Comparison of ENCODE assay signal across 16 cellular contexts in genomic region chr12:15163577-15163976, GRCh38. TPM values are rescaled to one million over a fixed set of nuclear protein-coding genes. Genes with fewer than 3 reads are reported as not detected.
DNase-seq lines count a peak whose midpoint lies in the region; ATAC-seq, FAIRE-seq and TF ChIP-seq lines count a peak whose summit lies in the region.
"Had no signal": no experiment of that assay in that cellular context is flagged by ENCODE, and none has a peak within 500 bp of the region (broad histone marks: within the 10 kb centered on the region; RNA-seq: fewer than 3 reads in every experiment).

No MANE protein-coding gene starts in this region.

- ATAC-seq in heart right ventricle, result peak in 1 of 8 donors; percentile 26
- no peak for ATAC-seq in K562
- ATAC-seq: HepG2 had no signal

- no peak for TF ChIP-seq EP300 in K562 (IDR thresholded peaks at IDR 0.05; ENCODE audit: low read length)

- H4K5ac ChIP-seq in mesendoderm (ENCODE audit: low read length), result no peak overlapping the region

- no peak overlapping the region for H3K9ac ChIP-seq in K562 (ENCODE audit: insufficient read depth in 1 of 2, low read depth in 2 of 2, low read length in 2 of 2)
- no peak overlapping the region for H3K9ac ChIP-seq in mesendoderm (ENCODE audit: low read length)
- H3K9ac ChIP-seq in kidney (ENCODE audit: low read length in 2 of 2), result no peak overlapping the region

- no peak overlapping the region for H2BK120ac ChIP-seq in mesendoderm (ENCODE audit: low read depth, low read length)

- H2AK5ac ChIP-seq in mesendoderm (ENCODE audit: low read length), result no peak overlapping the region

- no peak overlapping the region for H4K8ac ChIP-seq in mesendoderm (ENCODE audit: low read depth, low read length)

- in situ Hi-C loops in K562 (cut with MboI), result no loop called here

- H3K4me2 ChIP-seq in K562 (ENCODE audit: insufficient read depth, low read length) (no peak overlapping the region), mesendoderm (ENCODE audit: low read length) (no peak overlapping the region)

- H3K56ac ChIP-seq in mesendoderm (ENCODE audit: low read length), result no peak overlapping the region

- no peak overlapping the region for H2BK15ac ChIP-seq in mesendoderm (replicated peaks; ENCODE audit: low read depth)

- intact Hi-C loops in heart right ventricle (cut with DNase I) (no loop called here), cardiac septum (cut with DNase I) (no loop called here), K562 (cut with micrococcal nuclease) (no loop called here), uterus (cut with DNase I; ENCODE audit: low total_unique reads) (no loop called here), kidney (cut with DNase I) (no loop called here)

- H2AFZ ChIP-seq in K562 (ENCODE audit: low read depth, low read length), result no peak overlapping the region

- no peaks in the 10 kb centered on the region for H3K79me1 ChIP-seq in mesendoderm (ENCODE audit: low read length)

- no TSS peak for BruUV-seq in K562 (replicated peaks; lab: Mats Ljungman, UMichigan)

- H3K4me3 ChIP-seq in heart right ventricle (no peak overlapping the region), K562 (no peak overlapping the region), mesendoderm (ENCODE audit: low read length) (no peak overlapping the region), uterus (no peak overlapping the region), kidney (ENCODE audit: low read length in 2 of 2) (no peak overlapping the region)

- CTCF ChIA-PET in K562 (lab: Yijun Ruan, JAX; ENCODE audit: low intra/inter-chr PET ratio), result no interaction called here

- TF ChIP-seq RAD21 in K562 (CRISPR knock-in tag; conservative IDR thresholded peaks at IDR 0.05 in 1 of 2, IDR thresholded peaks at IDR 0.05 in 1 of 2), result no peak

- 68 to 74% methylated on average over 4 of the region's 4 CpGs for WGBS in heart right ventricle, 2 donors
- 0% methylated on average over 3 of the region's 4 CpGs for WGBS in K562 (ENCODE audit: insufficient coverage, low coverage, missing lambda C conversion rate)
- WGBS in mesendoderm (ENCODE audit: extremely low coverage, insufficient coverage, low lambda C conversion rate), result no CpG with 5 or more reads among the region's 4 CpGs

- TF ChIP-seq POLR2A in K562 (conservative IDR thresholded peaks at IDR 0.05) (no peak), uterus (IDR thresholded peaks at IDR 0.05) (no peak)

- H3K79me2 ChIP-seq in K562 (ENCODE audit: control insufficient read depth, insufficient read depth, low read length) (no peaks in the 10 kb centered on the region), mesendoderm (ENCODE audit: control insufficient read depth, insufficient read depth, low read length) (no peaks in the 10 kb centered on the region)

- no peaks in the 10 kb centered on the region for H3K9me1 ChIP-seq in K562 (ENCODE audit: control insufficient read depth, insufficient read depth, low read length)

- no peak for FAIRE-seq in K562 (lab: Jason Lieb, UNC)
- no peak for FAIRE-seq in kidney (lab: Jason Lieb, UNC)
- FAIRE-seq: D721Med, HepG2 had no signal

- H3K4ac ChIP-seq in mesendoderm (ENCODE audit: low read depth, low read length), result no peak overlapping the region

- no peak overlapping the region for H3K23ac ChIP-seq in mesendoderm (ENCODE audit: low read length)

- H3K4me1 ChIP-seq in heart right ventricle (peaks cover 0 to 33% (median 3%) of the 10 kb centered on the region in 9 donors), K562 (replicated peaks in 1 of 2; ENCODE audit: control insufficient read depth in 2 of 2, insufficient read depth in 2 of 2, low read length in 2 of 2) (no peaks in the 10 kb centered on the region), mesendoderm (ENCODE audit: control insufficient read depth, low read depth, low read length) (peaks cover 2% of the 10 kb centered on the region), uterus (peaks cover 4 to 23% of the 10 kb centered on the region in 2 donors), kidney (ENCODE audit: control insufficient read depth in 1 of 2, insufficient read depth in 1 of 2, low read depth in 1 of 2, low read length in 2 of 2) (peaks cover 9 to 34% of the 10 kb centered on the region in 2 donors)

- no peak for DNase-seq in heart right ventricle
- DNase-seq in cardiac septum (ENCODE audit: low spot score), result no peak
- DNase-seq in K562 (ENCODE audit: extremely low read depth in 1 of 4, low spot score in 3 of 4), result no peak
- peak; percentile 29 for DNase-seq in mesendoderm
- no peak for DNase-seq in uterus
- no peak for DNase-seq in kidney
- DNase-seq in hypothalamus (lab: John Stamatoyannopoulos, UW), result no peak
- DNase-seq in stimulated activated CD4-positive, alpha-beta T cell treated with anti-CD3 and anti-CD28 coated beads, Interleukin-4, amount 100 ng/mL, for 24 hours, result no peak
- DNase-seq: activated CD4-positive, alpha-beta T cell treated with anti-CD3 and anti-CD28 coated beads for 48 hours; activated naive CD8-positive, alpha-beta T cell treated with anti-CD3 and anti-CD28 coated beads for 36 hours; HFFc6; NCI-H1048; SIG-M5; T-helper 9 cell had no signal

- peaks cover 0 to under 1% (median 0%) of the 10 kb centered on the region in 11 donors for H3K9me3 ChIP-seq in heart right ventricle
- H3K9me3 ChIP-seq in K562 (replicated peaks; ENCODE audit: control insufficient read depth, insufficient read depth, low read depth, low read length), result no peaks in the 10 kb centered on the region
- H3K9me3 ChIP-seq in uterus, result no peaks in the 10 kb centered on the region
- no peaks in the 10 kb centered on the region for H3K9me3 ChIP-seq in kidney (ENCODE audit: control insufficient read depth in 1 of 2, low read length in 2 of 2)

- POLR2A ChIA-PET in K562 (lab: Yijun Ruan, JAX), result no interaction called here

- no peak overlapping the region for H3K18ac ChIP-seq in mesendoderm (ENCODE audit: low read length)

- no peaks in the 10 kb centered on the region for H4K20me1 ChIP-seq in K562 (replicated peaks; ENCODE audit: control insufficient read depth, insufficient read depth, low read length)

- no peaks in the 10 kb centered on the region for H3K36me3 ChIP-seq in heart right ventricle
- H3K36me3 ChIP-seq in K562 (ENCODE audit: control insufficient read depth, insufficient read depth, low read length), result no peaks in the 10 kb centered on the region
- no peaks in the 10 kb centered on the region for H3K36me3 ChIP-seq in mesendoderm (ENCODE audit: control insufficient read depth, insufficient read depth, low read length)
- no peaks in the 10 kb centered on the region for H3K36me3 ChIP-seq in uterus
- H3K36me3 ChIP-seq in kidney (ENCODE audit: control insufficient read depth in 1 of 2, insufficient read depth in 2 of 2, low read length in 2 of 2), result no peaks in the 10 kb centered on the region

- H2BK5ac ChIP-seq in mesendoderm (ENCODE audit: low read length), result no peak overlapping the region

- no peak for TF ChIP-seq CTCF in heart right ventricle (IDR thresholded peaks at IDR 0.05)
- TF ChIP-seq CTCF in K562 (IDR thresholded peaks at IDR 0.05 in 2 of 3, conservative IDR thresholded peaks at IDR 0.05 in 1 of 3; ENCODE audit: insufficient read depth in 2 of 3, low read depth in 1 of 3, low read length in 3 of 3), result no peak
- TF ChIP-seq CTCF in uterus (IDR thresholded peaks at IDR 0.05), result no peak
- no peak for TF ChIP-seq CTCF in kidney (IDR thresholded peaks at IDR 0.05; ENCODE audit: borderline replicate concordance, extremely low read depth, insufficient read depth)

- H3K27ac ChIP-seq in heart right ventricle (peak overlapping the region in 6 of 10 donors; percentile 65 to 75 (median 67)), K562 (ENCODE audit: extremely low read depth, low read depth, low read length) (no peak overlapping the region), mesendoderm (ENCODE audit: low read depth, low read length) (no peak overlapping the region), uterus (peak overlapping the region; percentile 92 to 95), kidney (ENCODE audit: low read depth in 2 of 2, low read length in 2 of 2) (no peak overlapping the region)

- H3K27me3 ChIP-seq in heart right ventricle (no peaks in the 10 kb centered on the region), K562 (ENCODE audit: control insufficient read depth in 2 of 2, insufficient read depth in 2 of 2, low read length in 2 of 2) (no peaks in the 10 kb centered on the region), mesendoderm (ENCODE audit: insufficient read depth, low read length, poor library complexity) (no peaks in the 10 kb centered on the region), uterus (no peaks in the 10 kb centered on the region)

TF ChIP-seq in K562, 482 proteins besides CTCF, POLR2A, EP300 and RAD21 (continues in another document):
- peak; percentile 41; the same call in 1 of the 2 replicates for TF ChIP-seq GABPA (tag; conservative IDR thresholded peaks at IDR 0.05; ENCODE audit: low read depth)
- no peak for TF ChIP-seq ETV6 (IDR thresholded peaks at IDR 0.05; ENCODE audit: borderline replicate concordance in 1 of 2, low read depth in 2 of 2, low read length in 1 of 2)
- no peak for TF ChIP-seq ETV6 (CRISPR knock-in tag; IDR thresholded peaks at IDR 0.05; ENCODE audit: borderline replicate concordance)
- no peak for TF ChIP-seq CEBPG (CRISPR knock-in tag; IDR thresholded peaks at IDR 0.05)
- peak; percentile 57 to 85; a peak in 3 of 4 replicates for TF ChIP-seq CEBPG (tag; conservative IDR thresholded peaks at IDR 0.05 in 1 of 2, IDR thresholded peaks at IDR 0.05 in 1 of 2)

RNA-seq across cellular contexts. Expression of gene RERG, which starts 57.6 kb away (rescaled TPM):
- 1 to 10 TPM; 2.1 to 4.8 (median 2.7) TPM for total RNA-seq in heart right ventricle
- polyA plus RNA-seq in heart right ventricle, result 1 to 10 TPM; 3.5 to 9.7 TPM
- 3.1 TPM for total RNA-seq in cardiac septum
- 4.3 and 6.6 TPM in 2 replicates for total RNA-seq in K562 (2011; cell fraction: chromatin; rRNA removed; ENCODE audit: low replicate concordance)
- 4.0 and 7.6 TPM in 2 replicates for total RNA-seq in K562 (2011; cell fraction: nucleolus; rRNA removed)
- total RNA-seq in K562 (2011; cell fraction: nucleoplasm; rRNA removed), result 9.6 and 9.8 TPM in 2 replicates
- total RNA-seq in K562 (2014; rRNA removed), result 2.9 and 3.0 TPM in 2 replicates
- total RNA-seq in K562 (2014; rRNA removed; fragmentation: Illumina TruSeq; extraction: Trizol), result 5.2 and 5.4 TPM in 2 replicates
- 5.4 and 7.3 TPM in 2 replicates for total RNA-seq in K562 (2015; rRNA removed; fragmentation: Illumina TruSeq; extraction: Trizol)
- total RNA-seq in K562 (2021), result 3.9 and 4.3 TPM in 2 replicates
- 0.19 and 2.2 TPM in 2 replicates for polyA plus RNA-seq in K562 (2011; rRNA removed)
- polyA plus RNA-seq in K562 (2011; cell fraction: cytosol; rRNA removed), result 0.46 and 1.1 TPM in 2 replicates
- 0.69 and 2.1 TPM in 2 replicates for polyA plus RNA-seq in K562 (2011; cell fraction: nucleus; rRNA removed)
- 4.3 and 4.7 TPM in 2 replicates for polyA plus RNA-seq in K562 (2012)
- 6.0 TPM in 2 replicates for polyA plus RNA-seq in K562 (2014; fragmentation: Illumina TruSeq; extraction: Trizol)
- 1 to 10 TPM; 2.6 TPM for polyA plus RNA-seq in K562 (2014; fragmentation: Nextera tagmentation; extraction: Ambion mirVana)
- 2.2 and 4.4 TPM in 2 replicates for polyA plus RNA-seq in K562 (2014; rRNA removed)
- 0.57 and 3.2 TPM in 2 replicates for polyA minus RNA-seq in K562 (2011; rRNA and poly(A)+ RNA removed)
- 1.7 TPM in 1 of 2 replicates, not detected in the other for polyA minus RNA-seq in K562 (2011; cell fraction: cytosol; rRNA and poly(A)+ RNA removed)
- 1.2 and 7.4 TPM in 2 replicates for polyA minus RNA-seq in K562 (2011; cell fraction: nucleus; rRNA and poly(A)+ RNA removed)
- polyA plus RNA-seq in mesendoderm (2013, experiment 1 of 2), result 0.98 TPM
- 0.91 TPM for polyA plus RNA-seq in mesendoderm (2013, experiment 2 of 2)
- total RNA-seq in uterus, result 100 to 1,000 TPM in 3 of 4 donors, 10 to 100 TPM in 1; 61.6 to 236 (median 150) TPM
- 44.7 TPM for total RNA-seq in kidney
- polyA plus RNA-seq in kidney (ENCODE audit: insufficient read depth, low read depth, low replicate concordance), result 29.3 TPM
- total RNA-seq: activated naive CD8-positive, alpha-beta T cell treated with anti-CD3 and anti-CD28 coated beads for 36 hours; HepG2; HFFc6 had no signal
- polyA plus RNA-seq: HepG2 had no signal

Comparison
In these comparisons a context has a peak if more than half of its experiments do, and no peak if none do; other contexts are left out.
1. H3K27ac ChIP-seq: peak in heart right ventricle (6 of 10) and uterus (2 of 2); none in K562 (single experiment), mesendoderm (single experiment) and kidney (0 of 2).